Comparison of ENCODE assay signal across 9 cellular contexts in the genomic region with DNA sequence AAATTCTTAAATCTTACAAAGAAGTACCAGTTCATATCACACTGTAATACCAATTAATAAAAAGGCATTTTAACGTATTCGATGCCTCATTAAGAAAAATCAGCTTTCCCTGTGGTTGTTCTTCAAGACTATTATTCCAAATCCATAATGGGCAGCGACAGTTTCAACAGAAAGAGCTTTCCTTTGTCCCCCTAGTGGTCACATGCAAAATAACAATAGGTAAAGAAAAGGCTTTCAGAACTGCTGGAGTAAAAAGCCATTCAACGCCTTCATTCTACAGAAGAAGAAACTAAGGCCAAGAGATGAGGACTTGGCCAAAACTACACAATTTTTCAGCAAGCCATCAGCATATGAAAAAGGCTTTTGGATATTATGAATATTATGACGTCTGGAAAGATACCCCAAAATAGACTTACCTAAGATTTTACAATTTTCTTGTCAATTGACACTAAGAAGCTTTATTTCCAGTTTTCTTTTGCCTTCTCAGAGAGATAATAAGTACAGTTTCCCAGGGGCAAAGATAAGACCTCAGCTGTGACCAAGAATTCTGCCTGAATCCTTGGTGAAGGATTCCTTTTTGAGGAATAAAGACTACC. TPM values are rescaled to one million over a fixed set of nuclear protein-coding genes. Genes with fewer than 3 reads are reported as not detected.
DNase-seq lines count a peak whose midpoint lies in the region; ATAC-seq, FAIRE-seq and TF ChIP-seq lines count a peak whose summit lies in the region.
"Had no signal": no experiment of that assay in that cellular context is flagged by ENCODE, and none has a peak within 500 bp of the region (broad histone marks: within the 10 kb centered on the region; RNA-seq: fewer than 3 reads in every experiment).

No MANE protein-coding gene starts in this region.

- TF ChIP-seq CTCF in left lung (IDR thresholded peaks at IDR 0.05) (peak; percentile 59 to 81), ovary (IDR thresholded peaks at IDR 0.05) (no peak)

- peak; percentile 44 for DNase-seq in ACHN
- no peak for DNase-seq in GM18507 (ENCODE audit: extremely low spot score, insufficient read length, low read depth)
- DNase-seq in NCI-H1694 treated with DMSO at 0.1 percent for 48 hours (lab: John Stamatoyannopoulos, UW) = peak; percentile 16
- DNase-seq in amniotic stem cell (lab: John Stamatoyannopoulos, UW) = peak; percentile 33
- no peak for DNase-seq in left lung
- no peak for DNase-seq in ovary
- no peak for DNase-seq in NK-92 (lab: John Stamatoyannopoulos, UW; ENCODE audit: unreplicated experiment)

- no peak overlapping the region for H3K27ac ChIP-seq in left lung
- H3K27ac ChIP-seq in ovary = no peak overlapping the region

- FAIRE-seq in GM18507 (lab: Jason Lieb, UNC) = peak; percentile 26
- FAIRE-seq: colon had no signal

- H3K27me3 ChIP-seq in left lung = peaks cover 0 to 6% of the 10 kb centered on the region in 2 donors
- no peaks in the 10 kb centered on the region for H3K27me3 ChIP-seq in ovary

- H3K4me1 ChIP-seq in left lung (no peaks in the 10 kb centered on the region), ovary (ENCODE audit: insufficient read depth) (no peaks in the 10 kb centered on the region)

- intact Hi-C loops in left lung (cut with DNase I) = no loop called here
- intact Hi-C loops in ovary (cut with DNase I) = no loop called here

- TF ChIP-seq EP300 in ovary (IDR thresholded peaks at IDR 0.05) = no peak

- WGBS in ovary, 3 donors = 20 to 24% (median 21%) methylated on average over 5 of the region's 5 CpGs

- in situ Hi-C loops in ACHN (cut with HindIII; ENCODE audit: low pct_ligation_motif_present, low pct_unique_long_range_greater_than_20kb, low sequenced_read_pairs) = no loop called here

- H3K4me3 ChIP-seq in left lung = no peak overlapping the region
- H3K4me3 ChIP-seq in ovary = no peak overlapping the region

- no peaks in the 10 kb centered on the region for H3K36me3 ChIP-seq in left lung
- no peaks in the 10 kb centered on the region for H3K36me3 ChIP-seq in ovary

- no peak for TF ChIP-seq POLR2A in ovary (IDR thresholded peaks at IDR 0.05)

- H3K9me3 ChIP-seq in left lung (no peaks in the 10 kb centered on the region), ovary (no peaks in the 10 kb centered on the region)

- ATAC-seq in left lung = peak; percentile 47
- ATAC-seq in HG02852 (IDR thresholded peaks at IDR 0.05; ENCODE audit: unreplicated experiment) = no peak

RNA-seq across cellular contexts. Expression of gene CDH6, which starts 6.7 kb away (rescaled TPM):
- total RNA-seq in left lung = 10 to 100 TPM in 1 of 2 donors, 1 to 10 TPM in 1; 9.3 to 13.2 TPM
- total RNA-seq in ovary = 10 to 100 TPM in 2 of 7 donors, 1 to 10 TPM in 3, under 1 TPM in 2; 0.68 to 19.2 (median 2.5) TPM
- 1 to 10 TPM; 1.4 to 7.0 TPM for polyA plus RNA-seq in ovary

Comparison
In these comparisons a context has a peak if more than half of its experiments do, and no peak if none do; other contexts are left out.
1. DNase-seq: peak in ACHN (single experiment), NCI-H1694 treated with DMSO at 0.1 percent for 48 hours (single experiment) and amniotic stem cell (single experiment); none in GM18507 (single experiment), left lung (0 of 2), ovary (0 of 5) and NK-92 (single experiment).
2. CTCF ChIP-seq: peak in left lung (2 of 2); none in ovary (0 of 3).